Comparison of ENCODE assay signal across 14 cellular contexts in the genomic region with DNA sequence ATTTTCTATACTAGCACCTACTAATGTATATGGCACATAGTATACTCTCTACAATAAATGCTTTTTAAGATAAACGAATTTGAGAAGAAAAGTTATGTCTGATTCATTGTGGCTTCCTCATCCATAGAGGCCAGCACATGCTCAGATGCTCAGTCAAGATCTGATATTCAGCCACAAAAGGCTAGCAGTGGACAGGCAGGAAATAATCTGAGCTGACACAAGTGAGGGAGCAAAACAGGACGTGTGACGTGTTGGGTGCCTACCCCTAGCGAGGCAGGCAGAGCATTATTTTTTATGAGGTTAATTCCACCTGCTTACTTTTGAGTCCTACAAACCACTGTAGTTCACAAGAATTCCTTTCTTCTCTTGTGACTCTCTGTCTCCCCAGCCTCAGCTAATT.
DNase-seq lines count a peak whose midpoint lies in the region; TF ChIP-seq lines count a peak whose summit lies in the region.
"Had no signal": no experiment of that assay in that cellular context is flagged by ENCODE, and none has a peak within 500 bp of the region (broad histone marks: within the 10 kb centered on the region; RNA-seq: fewer than 3 reads in every experiment).

No MANE protein-coding gene starts in this region.

- H3K27me3 Mint-ChIP-seq in T-helper 2 cell treated with Interferon-gamma antibody and Interleukin-4, amounts not matched to agents 5 μg/mL and 100 μg/mL, for 36 hours (ENCODE audit: low read depth) = no peaks in the 10 kb centered on the region
- no peaks in the 10 kb centered on the region for H3K27me3 Mint-ChIP-seq in activated T-helper 2 cell treated with anti-CD3 and anti-CD28 coated beads, Interferon-gamma antibody, Interleukin-2, Interleukin-4, amounts not matched to agents 10 μg/mL and 5 μg/mL and 100 μg/mL, durations not matched to agents 14 hours and 24 hours and 36 hours (ENCODE audit: low read depth)
- H3K27me3 Mint-ChIP-seq: brain had no signal

- peaks cover 11% of the 10 kb centered on the region for H3K4me1 ChIP-seq in suprapubic skin
- H3K4me1 ChIP-seq: Caco-2 had no signal

- H3K27me3 ChIP-seq in suprapubic skin = no peaks in the 10 kb centered on the region

- TF ChIP-seq EP300 in suprapubic skin (IDR thresholded peaks at IDR 0.05) = no peak

- in situ Hi-C loops in GM13977 (cut with MboI; ENCODE audit: low pct_unique_long_range_greater_than_20kb, low sequenced_read_pairs, unreplicated experiment) = no loop called here

- no peak for TF ChIP-seq POLR2A in suprapubic skin (IDR thresholded peaks at IDR 0.05)

- no peak overlapping the region for H3K4me3 ChIP-seq in suprapubic skin

- H3K4me1 Mint-ChIP-seq in T-helper 2 cell treated with Interferon-gamma antibody and Interleukin-4, amounts not matched to agents 5 μg/mL and 100 μg/mL, for 36 hours (ENCODE audit: low read depth) = peaks cover 22% of the 10 kb centered on the region
- H3K4me1 Mint-ChIP-seq in activated T-helper 2 cell treated with anti-CD3 and anti-CD28 coated beads, Interferon-gamma antibody, Interleukin-2, Interleukin-4, amounts not matched to agents 10 μg/mL and 5 μg/mL and 100 μg/mL, durations not matched to agents 14 hours and 24 hours and 36 hours (ENCODE audit: low read depth) = peaks cover 32% of the 10 kb centered on the region

- H3K36me3 ChIP-seq in suprapubic skin = no peaks in the 10 kb centered on the region

- DNase-seq in ELR (ENCODE audit: low read depth) = peak; percentile 70
- DNase-seq in T-helper 2 cell treated with Interferon-gamma antibody and Interleukin-4, amounts not matched to agents 5 μg/mL and 100 μg/mL, for 36 hours (ENCODE audit: low spot score) = peak; percentile 21
- DNase-seq in activated T-helper 2 cell treated with anti-CD3 and anti-CD28 coated beads, Interferon-gamma antibody, Interleukin-2, Interleukin-4, amounts not matched to agents 10 μg/mL and 5 μg/mL and 100 μg/mL, durations not matched to agents 14 hours and 24 hours and 36 hours (ENCODE audit: low spot score) = peak; percentile 13
- DNase-seq in pulmonary artery endothelial cell (ENCODE audit: low read depth, low spot score) = peak; percentile 10
- DNase-seq in suprapubic skin (ENCODE audit: low spot score in 2 of 2) = no peak
- DNase-seq in GM13977 (ENCODE audit: low spot score) = no peak
- no peak for DNase-seq in iPS-NIHi11 (ENCODE audit: low spot score)
- DNase-seq in HT-29 (ENCODE audit: low spot score) = no peak
- DNase-seq: Caco-2, left ventricle myocardium superior, NCI-H524, posterior cingulate gyrus had no signal

- H3K27ac ChIP-seq in suprapubic skin = no peak overlapping the region

- H3K9me3 Mint-ChIP-seq in T-helper 2 cell treated with Interferon-gamma antibody and Interleukin-4, amounts not matched to agents 5 μg/mL and 100 μg/mL, for 36 hours = no peaks in the 10 kb centered on the region
- no peaks in the 10 kb centered on the region for H3K9me3 Mint-ChIP-seq in activated T-helper 2 cell treated with anti-CD3 and anti-CD28 coated beads, Interferon-gamma antibody, Interleukin-2, Interleukin-4, amounts not matched to agents 10 μg/mL and 5 μg/mL and 100 μg/mL, durations not matched to agents 14 hours and 24 hours and 36 hours
- H3K9me3 Mint-ChIP-seq: brain; T-helper 1 cell treated with Interleukin-12 subunit alpha and Interleukin-12 subunit beta and Interleukin-4 antibody, amounts not matched to agents 30 μg/mL and 1 μg/mL, for 36 hours had no signal

- H3K36me3 Mint-ChIP-seq in T-helper 2 cell treated with Interferon-gamma antibody and Interleukin-4, amounts not matched to agents 5 μg/mL and 100 μg/mL, for 36 hours (ENCODE audit: low read depth) = no peaks in the 10 kb centered on the region
- no peaks in the 10 kb centered on the region for H3K36me3 Mint-ChIP-seq in activated T-helper 2 cell treated with anti-CD3 and anti-CD28 coated beads, Interferon-gamma antibody, Interleukin-2, Interleukin-4, amounts not matched to agents 10 μg/mL and 5 μg/mL and 100 μg/mL, durations not matched to agents 14 hours and 24 hours and 36 hours (ENCODE audit: low read depth)

- WGBS in suprapubic skin = 77% methylated on average over 4 of the region's 4 CpGs

- H3K27ac Mint-ChIP-seq in T-helper 2 cell treated with Interferon-gamma antibody and Interleukin-4, amounts not matched to agents 5 μg/mL and 100 μg/mL, for 36 hours = no peak overlapping the region
- H3K27ac Mint-ChIP-seq in activated T-helper 2 cell treated with anti-CD3 and anti-CD28 coated beads, Interferon-gamma antibody, Interleukin-2, Interleukin-4, amounts not matched to agents 10 μg/mL and 5 μg/mL and 100 μg/mL, durations not matched to agents 14 hours and 24 hours and 36 hours = no peak overlapping the region
- H3K27ac Mint-ChIP-seq: brain; T-helper 1 cell treated with Interleukin-12 subunit alpha and Interleukin-12 subunit beta and Interleukin-4 antibody, amounts not matched to agents 30 μg/mL and 1 μg/mL, for 36 hours had no signal

- no peak overlapping the region for H3K4me3 Mint-ChIP-seq in T-helper 2 cell treated with Interferon-gamma antibody and Interleukin-4, amounts not matched to agents 5 μg/mL and 100 μg/mL, for 36 hours
- H3K4me3 Mint-ChIP-seq in activated T-helper 2 cell treated with anti-CD3 and anti-CD28 coated beads, Interferon-gamma antibody, Interleukin-2, Interleukin-4, amounts not matched to agents 10 μg/mL and 5 μg/mL and 100 μg/mL, durations not matched to agents 14 hours and 24 hours and 36 hours (ENCODE audit: low read depth) = no peak overlapping the region
- H3K4me3 Mint-ChIP-seq: brain; T-helper 1 cell treated with Interleukin-12 subunit alpha and Interleukin-12 subunit beta and Interleukin-4 antibody, amounts not matched to agents 30 μg/mL and 1 μg/mL, for 36 hours had no signal

- intact Hi-C loops in activated T-helper 2 cell treated with anti-CD3 and anti-CD28 coated beads, Interferon-gamma antibody, Interleukin-2, Interleukin-4, amounts not matched to agents 10 μg/mL and 5 μg/mL and 100 μg/mL, durations not matched to agents 14 hours and 24 hours and 36 hours (cut with micrococcal nuclease) = no loop called here

- H3K9me3 ChIP-seq in suprapubic skin = no peaks in the 10 kb centered on the region
- H3K9me3 ChIP-seq: Caco-2 had no signal

- TF ChIP-seq CTCF in suprapubic skin (IDR thresholded peaks at IDR 0.05) (no peak), GM13977 (IDR thresholded peaks at IDR 0.05; ENCODE audit: extremely low read depth, insufficient read depth, missing control alignments) (no peak)

Comparison
In these comparisons a context has a peak if more than half of its experiments do, and no peak if none do; other contexts are left out.
1. DNase-seq: peak in ELR (single experiment), T-helper 2 cell treated with Interferon-gamma antibody and Interleukin-4, amounts not matched to agents 5 μg/mL and 100 μg/mL, for 36 hours (single experiment), activated T-helper 2 cell treated with anti-CD3 and anti-CD28 coated beads, Interferon-gamma antibody, Interleukin-2, Interleukin-4, amounts not matched to agents 10 μg/mL and 5 μg/mL and 100 μg/mL, durations not matched to agents 14 hours and 24 hours and 36 hours (single experiment) and pulmonary artery endothelial cell (single experiment); none in suprapubic skin (0 of 2), GM13977 (single experiment), iPS-NIHi11 (single experiment) and HT-29 (single experiment).